28 cellular contexts compared by ENCODE assay signal in genomic region chr7:132497098-132497497, GRCh38.
"Had no signal": no experiment of that assay in that cellular context is flagged by ENCODE, and none has a peak within 500 bp of the region (broad histone marks: within the 10 kb centered on the region; RNA-seq: fewer than 3 reads in every experiment).

No MANE protein-coding gene starts in this region.

- H3K36me3 Mint-ChIP-seq: naive thymus-derived CD8-positive, alpha-beta T cell; natural killer cell treated with Interleukin-12 subunit alpha and Interleukin-12 subunit beta and Interleukin-15 and Interleukin-18, amount 100 ng/mL, for 72 hours; neural progenitor cell; stimulated activated effector memory CD8-positive, alpha-beta T cell treated with anti-CD3 and anti-CD28 coated beads, Interleukin-12 subunit alpha, Interleukin-12 subunit beta, amount 100 ng/mL, for 72 hours; stimulated activated naive B cell treated with anti-CD40 and anti-IgM and Interleukin-4, amounts not matched to agents 10 μg/mL and 1 μg/mL and 100 μg/mL, for 72 hours had no signal

- H3K9ac ChIP-seq: neural progenitor cell, parathyroid adenoma had no signal

- H2AFZ ChIP-seq: neural progenitor cell, parathyroid adenoma had no signal

- H3K4me2 ChIP-seq: neural progenitor cell had no signal

- DNase-seq: nephron progenitor cell; occipital lobe; ovary; psoas muscle; right cardiac atrium; right lobe of liver; sigmoid colon; small intestine; stimulated activated CD4-positive, alpha-beta T cell treated with anti-CD3 and anti-CD28 coated beads, Interleukin-15, amount 100 ng/mL, for 24 hours; stimulated activated CD4-positive, alpha-beta T cell treated with anti-CD3 and anti-CD28 coated beads, Interleukin-2, amount 100 ng/mL, for 24 hours; stimulated activated CD4-positive, alpha-beta T cell treated with anti-CD3 and anti-CD28 coated beads, Interleukin-2, amount 100 ng/mL, for 48 hours; stimulated activated CD4-positive, alpha-beta T cell treated with anti-CD3 and anti-CD28 coated beads, Interleukin-4, amount 100 ng/mL, for 24 hours; stimulated activated naive B cell treated with anti-CD40 and anti-IgM and Interleukin-4, amounts not matched to agents 10 μg/mL and 1 μg/mL and 100 μg/mL, for 72 hours; stimulated activated naive CD4-positive, alpha-beta T cell treated with Interleukin-2 at 50 U/mL for 16 hours; stomach; thyroid gland; trophoblast cell; upper lobe of left lung had no signal

- H3K79me2 ChIP-seq: parathyroid adenoma had no signal

- H3K4me1 Mint-ChIP-seq: stimulated activated effector memory CD8-positive, alpha-beta T cell treated with anti-CD3 and anti-CD28 coated beads, Interleukin-12 subunit alpha, Interleukin-12 subunit beta, amount 100 ng/mL, for 72 hours; stimulated activated naive B cell treated with anti-CD40 and anti-IgM and Interleukin-4, amounts not matched to agents 10 μg/mL and 1 μg/mL and 100 μg/mL, for 72 hours had no signal

- H3K27me3 Mint-ChIP-seq: naive thymus-derived CD8-positive, alpha-beta T cell; natural killer cell treated with Interleukin-12 subunit alpha and Interleukin-12 subunit beta and Interleukin-15 and Interleukin-18, amount 100 ng/mL, for 72 hours; stimulated activated naive B cell treated with anti-CD40 and anti-IgM and Interleukin-4, amounts not matched to agents 10 μg/mL and 1 μg/mL and 100 μg/mL, for 72 hours; stimulated activated naive CD8-positive, alpha-beta T cell treated with anti-CD3 and anti-CD28 coated beads, Interleukin-15, Interleukin-2, amounts not matched to agents 100 ng/mL and 50 ng/mL, for 24 hours had no signal

- H3K4me3 ChIP-seq: neural progenitor cell, ovary, psoas muscle, right lobe of liver, sigmoid colon, stomach, thoracic aorta, thyroid gland, tibial nerve, upper lobe of left lung, vagina had no signal

- H3K27ac Mint-ChIP-seq: naive thymus-derived CD8-positive, alpha-beta T cell; natural killer cell treated with Interleukin-12 subunit alpha and Interleukin-12 subunit beta and Interleukin-15 and Interleukin-18, amount 100 ng/mL, for 72 hours; nephron progenitor cell; neural progenitor cell; progenitor cell of endocrine pancreas; stimulated activated effector memory CD8-positive, alpha-beta T cell treated with anti-CD3 and anti-CD28 coated beads, Interleukin-12 subunit alpha, Interleukin-12 subunit beta, amount 100 ng/mL, for 72 hours; stimulated activated naive B cell treated with anti-CD40 and anti-IgM and Interleukin-4, amounts not matched to agents 10 μg/mL and 1 μg/mL and 100 μg/mL, for 72 hours; stimulated activated naive CD8-positive, alpha-beta T cell treated with anti-CD3 and anti-CD28 coated beads, Interleukin-15, Interleukin-2, amounts not matched to agents 100 ng/mL and 50 ng/mL, for 24 hours had no signal

- H3K36me3 ChIP-seq: neural progenitor cell, ovary, right lobe of liver, sigmoid colon, stomach, thoracic aorta, thyroid gland, tibial nerve, upper lobe of left lung, vagina had no signal

- H3K27ac ChIP-seq: neural progenitor cell, ovary, parathyroid adenoma, psoas muscle, right lobe of liver, sigmoid colon, stomach, thoracic aorta, thyroid gland, tibial nerve, upper lobe of left lung, vagina had no signal

- ATAC-seq: naive thymus-derived CD8-positive, alpha-beta T cell; natural killer cell treated with Interleukin-12 subunit alpha and Interleukin-12 subunit beta and Interleukin-15 and Interleukin-18, amount 100 ng/mL, for 72 hours; psoas muscle; right cardiac atrium; right lobe of liver; stimulated activated effector memory CD8-positive, alpha-beta T cell treated with anti-CD3 and anti-CD28 coated beads, Interleukin-12 subunit alpha, Interleukin-12 subunit beta, amount 100 ng/mL, for 72 hours; stimulated activated naive B cell treated with anti-CD40 and anti-IgM and Interleukin-4, amounts not matched to agents 10 μg/mL and 1 μg/mL and 100 μg/mL, for 72 hours had no signal

- H3K9me3 ChIP-seq: ovary, psoas muscle, right lobe of liver, sigmoid colon, stomach, thoracic aorta, thyroid gland, tibial nerve, upper lobe of left lung, vagina had no signal

- H3K4me1 ChIP-seq: parathyroid adenoma, psoas muscle, right lobe of liver, upper lobe of left lung, vagina had no signal

- H3K4me3 Mint-ChIP-seq: naive thymus-derived CD8-positive, alpha-beta T cell; natural killer cell treated with Interleukin-12 subunit alpha and Interleukin-12 subunit beta and Interleukin-15 and Interleukin-18, amount 100 ng/mL, for 72 hours; nephron progenitor cell; neural progenitor cell; stimulated activated effector memory CD8-positive, alpha-beta T cell treated with anti-CD3 and anti-CD28 coated beads, Interleukin-12 subunit alpha, Interleukin-12 subunit beta, amount 100 ng/mL, for 72 hours; stimulated activated naive B cell treated with anti-CD40 and anti-IgM and Interleukin-4, amounts not matched to agents 10 μg/mL and 1 μg/mL and 100 μg/mL, for 72 hours; stimulated activated naive CD8-positive, alpha-beta T cell treated with anti-CD3 and anti-CD28 coated beads, Interleukin-15, Interleukin-2, amounts not matched to agents 100 ng/mL and 50 ng/mL, for 24 hours had no signal

- H3K27me3 ChIP-seq: neural progenitor cell, ovary, right lobe of liver, sigmoid colon, stomach, thyroid gland, tibial nerve, upper lobe of left lung, vagina had no signal

- H3K9me3 Mint-ChIP-seq: naive thymus-derived CD8-positive, alpha-beta T cell; natural killer cell treated with Interleukin-12 subunit alpha and Interleukin-12 subunit beta and Interleukin-15 and Interleukin-18, amount 100 ng/mL, for 72 hours; nephron progenitor cell; neural progenitor cell; stimulated activated effector memory CD8-positive, alpha-beta T cell treated with anti-CD3 and anti-CD28 coated beads, Interleukin-12 subunit alpha, Interleukin-12 subunit beta, amount 100 ng/mL, for 72 hours; stimulated activated naive CD8-positive, alpha-beta T cell treated with anti-CD3 and anti-CD28 coated beads, Interleukin-15, Interleukin-2, amounts not matched to agents 100 ng/mL and 50 ng/mL, for 24 hours had no signal
